8 cellular contexts compared by ENCODE assay signal in genomic region chr7:150340024-150340749, GRCh38. TPM values are rescaled to one million over a fixed set of nuclear protein-coding genes. Genes with fewer than 3 reads are reported as not detected.
A peak's percentile ranks its signal among the peaks of the same experiment; 100 is the strongest.
DNase-seq lines count a peak whose midpoint lies in the region; ATAC-seq and TF ChIP-seq lines count a peak whose summit lies in the region.

No MANE protein-coding gene starts in this region.

- H3K4me3 ChIP-seq in foreskin fibroblast (ENCODE audit: low read depth in 1 of 2, low read length in 2 of 2) = peak overlapping the region; percentile 15 to 49

- peak; percentile 71 to 88 for ATAC-seq in naive thymus-derived CD8-positive, alpha-beta T cell
- ATAC-seq in GM21423 (IDR thresholded peaks at IDR 0.05; ENCODE audit: unreplicated experiment) (no peak), HG03280 (IDR thresholded peaks at IDR 0.05; ENCODE audit: unreplicated experiment) (no peak)

- peaks cover 12 to 27% (median 19%) of the 10 kb centered on the region in 3 donors for H3K36me3 Mint-ChIP-seq in naive thymus-derived CD8-positive, alpha-beta T cell

- in situ Hi-C loops in ACHN (cut with HindIII; ENCODE audit: low pct_ligation_motif_present, low pct_unique_long_range_greater_than_20kb, low sequenced_read_pairs) = no loop called here

- H3K4me1 Mint-ChIP-seq in naive thymus-derived CD8-positive, alpha-beta T cell = peaks cover 7 to 33% (median 14%) of the 10 kb centered on the region in 4 donors

- DNase-seq in ACHN (peak; percentile 74), foreskin fibroblast (peak in 1 of 2 donors; percentile 30), GM10248 (ENCODE audit: extremely low spot score) (no peak)
- DNase-seq in naive thymus-derived CD8-positive, alpha-beta T cell = peak in 3 of 10 donors; percentile 23 to 48 (median 26)
- DNase-seq in effector CD8-positive, alpha-beta T cell (lab: John Stamatoyannopoulos, UW) = no peak

- peaks cover 4 to 41% (median 25%) of the 10 kb centered on the region in 5 donors for H3K27me3 Mint-ChIP-seq in naive thymus-derived CD8-positive, alpha-beta T cell

- POLR2A ChIA-PET in naive thymus-derived CD8-positive, alpha-beta T cell (lab: Charles Lee) = interaction anchor here (1.3 kb wide), 1 partner anchor 18 kb away, joined by 3 read pairs; no protein-coding TSS in a partner anchor
- POLR2A ChIA-PET in GM10248 (lab: Yijun Ruan, JAX) = interaction anchor here (1.1 kb wide), 1 partner anchor 14 kb away, joined by 4 read pairs; no protein-coding TSS in a partner anchor

- no peak for TF ChIP-seq RAD21 in Ishikawa (IDR thresholded peaks at IDR 0.05; ENCODE audit: low read depth)

- no peak for TF ChIP-seq CTCF in foreskin fibroblast (IDR thresholded peaks at IDR 0.05; ENCODE audit: low read depth, low read length)
- no peak for TF ChIP-seq CTCF in GM10248 (IDR thresholded peaks at IDR 0.05; ENCODE audit: control extremely low read depth, extremely low read depth, low read depth, missing control alignments)

- CTCF ChIA-PET in GM10248 (lab: Yijun Ruan, JAX) = interaction anchor here (1.3 kb wide), 1 partner anchor 11 kb away, joined by 3 read pairs; no protein-coding TSS in a partner anchor

- peak overlapping the region in 1 of 10 donors; percentile 5 for H3K27ac Mint-ChIP-seq in naive thymus-derived CD8-positive, alpha-beta T cell

- H3K9me3 Mint-ChIP-seq in naive thymus-derived CD8-positive, alpha-beta T cell = peaks cover 0 to 14% (median 4%) of the 10 kb centered on the region in 9 donors

- no peak for TF ChIP-seq EP300 in Ishikawa (IDR thresholded peaks at IDR 0.05; ENCODE audit: borderline replicate concordance)

- peak overlapping the region in 4 of 10 donors; percentile 46 to 63 (median 50) for H3K4me3 Mint-ChIP-seq in naive thymus-derived CD8-positive, alpha-beta T cell

TF ChIP-seq in Ishikawa, 13 proteins besides CTCF, POLR2A, EP300 and RAD21:
- no peak for TF ChIP-seq FOXM1 (IDR thresholded peaks at IDR 0.05; ENCODE audit: borderline replicate concordance, low read depth)
- TF ChIP-seq YY1 (IDR thresholded peaks at IDR 0.05; ENCODE audit: low read depth) = no peak
- TF ChIP-seq CEBPB (IDR thresholded peaks at IDR 0.05) = no peak
- peak; percentile 75 for TF ChIP-seq TEAD4 (IDR thresholded peaks at IDR 0.05)
- peak; percentile 62 for TF ChIP-seq NFIC (IDR thresholded peaks at IDR 0.05)
- peak; percentile 65 for TF ChIP-seq REST (IDR thresholded peaks at IDR 0.05; ENCODE audit: low read depth)
- TF ChIP-seq MAX (IDR thresholded peaks at IDR 0.05) = peak; percentile 42; the same call in 1 of the 2 replicates
- no peak for TF ChIP-seq CREB1 (IDR thresholded peaks at IDR 0.05; ENCODE audit: low read depth)
- TF ChIP-seq EGR1 (IDR thresholded peaks at IDR 0.05) = peak; percentile 65
- TF ChIP-seq USF1 (IDR thresholded peaks at IDR 0.05) = no peak
TF ChIP-seq in Ishikawa: peak in this region for 5.

RNA-seq across cellular contexts. Expression of gene RARRES2, which starts 1.2 kb away (rescaled TPM):
- under 1 TPM in 1 of 2 experiments, not detected in 1; 0.29 TPM for total RNA-seq in naive thymus-derived CD8-positive, alpha-beta T cell
- polyA plus RNA-seq in naive thymus-derived CD8-positive, alpha-beta T cell = not detected

RNA-seq across cellular contexts. Expression of gene ACTR3C, which starts 16.8 kb away (rescaled TPM):
- total RNA-seq in naive thymus-derived CD8-positive, alpha-beta T cell = 10 to 100 TPM in 1 of 2 experiments, 1 to 10 TPM in 1; 9.8 to 12.8 TPM
- 1 to 10 TPM; 2.1 to 4.6 (median 3.5) TPM for polyA plus RNA-seq in naive thymus-derived CD8-positive, alpha-beta T cell

RNA-seq across cellular contexts. Expression of gene LRRC61, which starts 17.0 kb away (rescaled TPM):
- total RNA-seq in naive thymus-derived CD8-positive, alpha-beta T cell = 10 to 100 TPM; 13.8 to 16.0 TPM
- polyA plus RNA-seq in naive thymus-derived CD8-positive, alpha-beta T cell = 10 to 100 TPM; 17.8 to 34.3 (median 33.5) TPM

RNA-seq across cellular contexts. Expression of gene REPIN1, which starts 28.4 kb away (rescaled TPM):
- total RNA-seq in naive thymus-derived CD8-positive, alpha-beta T cell = 100 to 1,000 TPM; 104 to 108 TPM
- polyA plus RNA-seq in naive thymus-derived CD8-positive, alpha-beta T cell = 10 to 100 TPM; 39.8 to 73.0 (median 49.8) TPM

RNA-seq across cellular contexts. Expression of gene ZNF775, which starts 38.9 kb away (rescaled TPM):
- total RNA-seq in naive thymus-derived CD8-positive, alpha-beta T cell = 1 to 10 TPM; 5.6 to 5.9 TPM
- polyA plus RNA-seq in naive thymus-derived CD8-positive, alpha-beta T cell = 1 to 10 TPM; 1.5 to 7.6 (median 3.1) TPM

Comparison
In these comparisons a context has a peak if more than half of its experiments do, and no peak if none do; other contexts are left out.
1. ATAC-seq: peak in naive thymus-derived CD8-positive, alpha-beta T cell (2 of 2); none in GM21423 (single experiment) and HG03280 (single experiment).